ENCODE assay signal across 6 cellular contexts in the genomic region with DNA sequence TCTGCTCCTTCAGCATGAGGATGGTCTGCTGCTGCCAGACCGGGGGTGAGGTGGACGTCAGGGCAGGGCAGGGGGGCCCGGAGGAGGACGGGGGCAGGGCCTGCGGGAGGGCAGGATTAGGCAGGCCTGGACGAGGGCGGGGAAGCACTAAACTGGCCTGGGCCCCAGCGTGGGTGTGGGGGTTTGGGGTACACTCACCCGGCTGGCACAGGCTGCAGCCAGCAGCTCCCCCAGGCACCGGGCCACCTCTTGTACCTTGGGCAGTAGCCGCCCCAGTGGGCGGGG. TPM values are rescaled to one million over a fixed set of nuclear protein-coding genes. Genes with fewer than 3 reads are reported as not detected.
"Had no signal": no experiment of that assay in that cellular context is flagged by ENCODE, and none has a peak within 500 bp of the region (broad histone marks: within the 10 kb centered on the region; RNA-seq: fewer than 3 reads in every experiment).

No MANE protein-coding gene starts in this region.

- H3K9ac ChIP-seq: GM23248 had no signal

- H2AFZ ChIP-seq: GM23248 had no signal

- DNase-seq: GM23248, GOT3, H7, IMR-90 had no signal

- H3K9me3 ChIP-seq: HAP-1 had no signal

- H3K27ac ChIP-seq: GM23248 had no signal

- H3K4me3 ChIP-seq: GM23248, HAP-1, K562 had no signal

RNA-seq across cellular contexts. Expression of gene ENTPD2, which starts 11.0 kb away (rescaled TPM):
- polyA plus RNA-seq: GM23248, IMR-90 had no signal
